In the genomic region with DNA sequence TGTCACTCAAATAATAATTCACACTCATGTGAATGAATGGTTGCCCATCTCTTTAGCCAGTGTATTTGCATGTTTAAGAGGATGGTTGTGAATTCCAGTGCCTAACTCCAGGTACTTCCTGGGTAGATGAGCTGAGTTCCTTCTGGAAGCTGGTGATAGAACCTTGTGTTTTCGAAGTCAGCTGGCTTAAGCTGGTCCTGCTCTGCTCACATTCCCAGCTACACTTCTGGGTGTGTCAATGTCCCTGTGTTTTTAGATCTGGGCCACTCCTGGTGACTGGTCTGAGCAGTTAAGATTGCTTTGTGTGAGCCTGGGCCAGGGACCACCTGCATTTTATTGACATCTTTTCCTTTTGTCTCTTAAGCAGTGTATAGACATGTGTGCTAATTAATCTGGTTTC, we compare ENCODE assay signal across 17 cellular contexts. TPM values are rescaled to one million over a fixed set of nuclear protein-coding genes. Genes with fewer than 3 reads are reported as not detected.
DNase-seq lines count a peak whose midpoint lies in the region; ATAC-seq and TF ChIP-seq lines count a peak whose summit lies in the region.
"Had no signal": no experiment of that assay in that cellular context is flagged by ENCODE, and none has a peak within 500 bp of the region (broad histone marks: within the 10 kb centered on the region; RNA-seq: fewer than 3 reads in every experiment).

No MANE protein-coding gene starts in this region.

- peaks cover 60% of the 10 kb centered on the region for H3K27me3 ChIP-seq in iPS-15b (ENCODE audit: control insufficient read depth, insufficient read depth, low read length)
- H3K27me3 ChIP-seq: adrenal gland, SJCRH30 had no signal

- H3K36me3 ChIP-seq in iPS-15b (ENCODE audit: control insufficient read depth, insufficient read depth, low read length): no peaks in the 10 kb centered on the region
- H3K36me3 ChIP-seq: adrenal gland, prostate gland had no signal

- H3K9me3 Mint-ChIP-seq in Calu3 (ENCODE audit: low read depth, unreplicated experiment) (no peaks in the 10 kb centered on the region), progenitor cell of endocrine pancreas (ENCODE audit: low read depth) (no peaks in the 10 kb centered on the region)
- H3K9me3 Mint-ChIP-seq in activated CD4-positive, alpha-beta memory T cell treated with anti-CD3 and anti-CD28 coated beads, Interleukin-2, amount 10 ng/mL, durations not matched to agents 7 days and 5 days: no peaks in the 10 kb centered on the region
- no peaks in the 10 kb centered on the region for H3K9me3 Mint-ChIP-seq in activated naive CD8-positive, alpha-beta T cell treated with anti-CD3 and anti-CD28 coated beads for 36 hours
- H3K9me3 Mint-ChIP-seq: activated T-cell treated with anti-CD3 and anti-CD28 coated beads, Interleukin-2, amount 50 U/mL, for 72 hours had no signal

- peaks cover 76% of the 10 kb centered on the region for H3K4me1 ChIP-seq in iPS-15b (ENCODE audit: control insufficient read depth, insufficient read depth, low read length)
- H3K4me1 ChIP-seq: prostate gland had no signal

- TF ChIP-seq CTCF in Calu3 (IDR thresholded peaks at IDR 0.05; ENCODE audit: unreplicated experiment) (no peak), RWPE1 (conservative IDR thresholded peaks at IDR 0.05; ENCODE audit: low read depth) (no peak), progenitor cell of endocrine pancreas (IDR thresholded peaks at IDR 0.05; ENCODE audit: unreplicated experiment) (no peak)

- peak overlapping the region; percentile 68 for H3K27ac Mint-ChIP-seq in Calu3 (ENCODE audit: unreplicated experiment)
- peak overlapping the region; percentile 96 for H3K27ac Mint-ChIP-seq in progenitor cell of endocrine pancreas
- no peak overlapping the region for H3K27ac Mint-ChIP-seq in activated CD4-positive, alpha-beta memory T cell treated with anti-CD3 and anti-CD28 coated beads, Interleukin-2, amount 10 ng/mL, durations not matched to agents 7 days and 5 days
- no peak overlapping the region for H3K27ac Mint-ChIP-seq in activated naive CD8-positive, alpha-beta T cell treated with anti-CD3 and anti-CD28 coated beads for 36 hours
- H3K27ac Mint-ChIP-seq: activated T-cell treated with anti-CD3 and anti-CD28 coated beads, Interleukin-2, amount 50 U/mL, for 72 hours had no signal

- no peak for ATAC-seq in HG03280 (IDR thresholded peaks at IDR 0.05; ENCODE audit: unreplicated experiment)
- ATAC-seq in HG03097 (IDR thresholded peaks at IDR 0.05; ENCODE audit: low FRiP score, unreplicated experiment): no peak
- ATAC-seq: activated T-cell treated with anti-CD3 and anti-CD28 coated beads, Interleukin-2, amount 50 U/mL, for 72 hours had no signal

- intact Hi-C loops in Calu3 (cut with micrococcal nuclease; ENCODE audit: unreplicated experiment): loop anchor here (10.0 kb wide), 1 partner anchor 200 kb away; no protein-coding TSS in a partner anchor

- peaks cover 90% of the 10 kb centered on the region for H3K4me1 Mint-ChIP-seq in Calu3 (ENCODE audit: low read depth, unreplicated experiment)
- H3K4me1 Mint-ChIP-seq in progenitor cell of endocrine pancreas (ENCODE audit: low read depth): peaks cover 83% of the 10 kb centered on the region
- peaks cover 8% of the 10 kb centered on the region for H3K4me1 Mint-ChIP-seq in activated CD4-positive, alpha-beta memory T cell treated with anti-CD3 and anti-CD28 coated beads, Interleukin-2, amount 10 ng/mL, durations not matched to agents 7 days and 5 days
- H3K4me1 Mint-ChIP-seq in activated naive CD8-positive, alpha-beta T cell treated with anti-CD3 and anti-CD28 coated beads for 36 hours: peaks cover 15% of the 10 kb centered on the region

- H3K27me3 Mint-ChIP-seq in Calu3 (ENCODE audit: unreplicated experiment): no peaks in the 10 kb centered on the region
- H3K27me3 Mint-ChIP-seq in progenitor cell of endocrine pancreas: no peaks in the 10 kb centered on the region
- peaks cover 71% of the 10 kb centered on the region for H3K27me3 Mint-ChIP-seq in activated CD4-positive, alpha-beta memory T cell treated with anti-CD3 and anti-CD28 coated beads, Interleukin-2, amount 10 ng/mL, durations not matched to agents 7 days and 5 days
- peaks cover 85% of the 10 kb centered on the region for H3K27me3 Mint-ChIP-seq in activated naive CD8-positive, alpha-beta T cell treated with anti-CD3 and anti-CD28 coated beads for 36 hours

- H3K9me3 ChIP-seq in iPS-15b (ENCODE audit: control insufficient read depth, insufficient read depth, low read length): no peaks in the 10 kb centered on the region
- H3K9me3 ChIP-seq: adrenal gland, prostate gland, SJCRH30 had no signal

- DNase-seq in Calu3 (no peak), RWPE1 (ENCODE audit: low spot score) (no peak), progenitor cell of endocrine pancreas (ENCODE audit: low spot score, unreplicated experiment) (no peak)
- no peak for DNase-seq in activated CD4-positive, alpha-beta memory T cell treated with anti-CD3 and anti-CD28 coated beads, Interleukin-2, amount 10 ng/mL, durations not matched to agents 7 days and 5 days
- no peak for DNase-seq in activated naive CD8-positive, alpha-beta T cell treated with anti-CD3 and anti-CD28 coated beads for 36 hours
- DNase-seq: activated CD4-positive, alpha-beta T cell treated with anti-CD3 and anti-CD28 coated beads, Interleukin-2, amount 50 U/mL, for 1 hour; activated T-cell treated with anti-CD3 and anti-CD28 coated beads, Interleukin-2, amount 50 U/mL, for 72 hours; adrenal gland; islet precursor cell; NCI-H1092 treated with DMSO at 0.1 percent for 48 hours; NCI-H2171 treated with DMSO at 0.1 percent for 48 hours; SJCRH30 had no signal

- no peak overlapping the region for H3K9ac ChIP-seq in iPS-15b (ENCODE audit: low read depth, low read length)

- CTCF ChIA-PET in Calu3 (lab: Charles Lee) (interaction anchor here (1.2 kb wide), 1 partner anchor 203 kb away, joined by 6 read pairs; no protein-coding TSS in a partner anchor), RWPE1 (lab: Yijun Ruan, JAX) (no interaction called here)
- CTCF ChIA-PET in activated CD4-positive, alpha-beta memory T cell treated with anti-CD3 and anti-CD28 coated beads, Interleukin-2, amount 10 ng/mL, durations not matched to agents 7 days and 5 days (lab: Charles Lee): no interaction called here

- H3K36me3 Mint-ChIP-seq in Calu3 (ENCODE audit: insufficient read depth, unreplicated experiment) (peaks cover 42% of the 10 kb centered on the region), progenitor cell of endocrine pancreas (ENCODE audit: insufficient read depth) (no peaks in the 10 kb centered on the region)
- H3K36me3 Mint-ChIP-seq in activated CD4-positive, alpha-beta memory T cell treated with anti-CD3 and anti-CD28 coated beads, Interleukin-2, amount 10 ng/mL, durations not matched to agents 7 days and 5 days (ENCODE audit: low read depth): no peaks in the 10 kb centered on the region
- no peaks in the 10 kb centered on the region for H3K36me3 Mint-ChIP-seq in activated naive CD8-positive, alpha-beta T cell treated with anti-CD3 and anti-CD28 coated beads for 36 hours

- H3K4me3 Mint-ChIP-seq in Calu3 (ENCODE audit: low read depth, unreplicated experiment) (no peak overlapping the region), progenitor cell of endocrine pancreas (ENCODE audit: low read depth) (no peak overlapping the region)
- no peak overlapping the region for H3K4me3 Mint-ChIP-seq in activated CD4-positive, alpha-beta memory T cell treated with anti-CD3 and anti-CD28 coated beads, Interleukin-2, amount 10 ng/mL, durations not matched to agents 7 days and 5 days
- no peak overlapping the region for H3K4me3 Mint-ChIP-seq in activated naive CD8-positive, alpha-beta T cell treated with anti-CD3 and anti-CD28 coated beads for 36 hours
- H3K4me3 Mint-ChIP-seq: activated T-cell treated with anti-CD3 and anti-CD28 coated beads, Interleukin-2, amount 50 U/mL, for 72 hours had no signal

- H3K4me3 ChIP-seq in iPS-15b (ENCODE audit: low read depth, low read length): peak overlapping the region; percentile 12
- H3K4me3 ChIP-seq: adrenal gland, prostate gland, SJCRH30 had no signal

- H3K27ac ChIP-seq in RWPE1: peak overlapping the region; percentile 34; the same call in 1 of the 2 replicates
- H3K27ac ChIP-seq: prostate gland, SJCRH30 had no signal

- BruUV-seq in Calu3 (replicated peaks; lab: Mats Ljungman, UMichigan): no TSS peak

- POLR2A ChIA-PET in RWPE1 (lab: Yijun Ruan, JAX; ENCODE audit: low non-redundant PET): no interaction called here
- POLR2A ChIA-PET in activated CD4-positive, alpha-beta memory T cell treated with anti-CD3 and anti-CD28 coated beads, Interleukin-2, amount 10 ng/mL, durations not matched to agents 7 days and 5 days (lab: Charles Lee): no interaction called here

RNA-seq across cellular contexts. Expression of a gene that starts 10.6 kb away (rescaled TPM):
- total RNA-seq in Calu3 (2022): 99.0 and 104 TPM in 2 replicates
- total RNA-seq in progenitor cell of endocrine pancreas: 92.4 and 95.8 TPM in 2 replicates
- total RNA-seq in activated CD4-positive, alpha-beta memory T cell treated with anti-CD3 and anti-CD28 coated beads, Interleukin-2, amount 10 ng/mL, durations not matched to agents 7 days and 5 days: 1 to 10 TPM in 1 of 2 experiments, under 1 TPM in 1; 0.98 to 1.0 TPM
- total RNA-seq in activated naive CD8-positive, alpha-beta T cell treated with anti-CD3 and anti-CD28 coated beads for 36 hours: under 1 TPM; 0.43 to 0.68 TPM
- total RNA-seq: mononuclear cell had no signal

Comparison
In these comparisons a context has a peak if more than half of its experiments do, and no peak if none do; other contexts are left out.
1. H3K27ac Mint-ChIP-seq: peak in Calu3 (single experiment) and progenitor cell of endocrine pancreas (single experiment); none in activated CD4-positive, alpha-beta memory T cell treated with anti-CD3 and anti-CD28 coated beads, Interleukin-2, amount 10 ng/mL, durations not matched to agents 7 days and 5 days (single experiment) and activated naive CD8-positive, alpha-beta T cell treated with anti-CD3 and anti-CD28 coated beads for 36 hours (single experiment).
2. RNA of a gene that starts 10.6 kb away (total RNA-seq): 99.0 to 104 TPM in Calu3 and 92.4 to 95.8 TPM in progenitor cell of endocrine pancreas; 0.98 to 1.0 TPM in activated CD4-positive, alpha-beta memory T cell treated with anti-CD3 and anti-CD28 coated beads, Interleukin-2, amount 10 ng/mL, durations not matched to agents 7 days and 5 days and 0.43 to 0.68 TPM in activated naive CD8-positive, alpha-beta T cell treated with anti-CD3 and anti-CD28 coated beads for 36 hours; every median in the first group is over 10 times any median in the second.